In the genomic region with DNA sequence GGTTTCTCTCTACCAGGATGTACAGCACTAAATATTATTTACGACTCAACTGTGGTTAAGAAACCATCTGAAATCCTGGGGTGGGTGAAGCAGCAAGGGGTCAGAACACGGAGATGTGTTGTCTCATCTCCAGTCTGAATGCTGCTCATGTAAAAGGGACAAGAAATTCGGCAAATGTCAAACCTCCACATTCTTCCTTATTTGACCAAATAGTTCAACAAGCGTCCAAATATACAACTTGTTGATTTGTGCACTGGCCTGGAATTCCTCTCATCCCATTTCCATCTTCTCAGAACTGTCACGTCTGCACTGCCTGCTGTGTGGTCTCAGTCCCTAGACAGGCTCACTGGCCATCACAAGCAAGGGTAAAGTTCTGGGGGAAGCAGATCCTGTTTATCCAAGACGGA, we compare ENCODE assay signal across 2 cellular contexts.
TF ChIP-seq lines count a peak whose summit lies in the region.

No MANE protein-coding gene starts in this region.

TF ChIP-seq in HEK293, 187 proteins besides CTCF, POLR2A, EP300 and RAD21:
- TF ChIP-seq SCRT2 (tag by site-specific recombination; IDR thresholded peaks at IDR 0.05) (peak; percentile 67), ZNF169 (tag by site-specific recombination; IDR thresholded peaks at IDR 0.05) (no peak)

TF ChIP-seq in WTC11, 78 proteins besides CTCF, POLR2A, EP300 and RAD21:
- TF ChIP-seq NFATC4 (CRISPR knock-in tag; IDR thresholded peaks at IDR 0.05) (no peak), ZNF219 (CRISPR knock-in tag; IDR thresholded peaks at IDR 0.05; ENCODE audit: borderline replicate concordance) (no peak), SP1 (CRISPR knock-in tag; conservative IDR thresholded peaks at IDR 0.05) (no peak), TEAD4 (CRISPR knock-in tag; IDR thresholded peaks at IDR 0.05) (no peak), IRF2 (CRISPR knock-in tag; IDR thresholded peaks at IDR 0.05; ENCODE audit: borderline replicate concordance, low read depth) (no peak), FOXP1 (CRISPR knock-in tag; IDR thresholded peaks at IDR 0.05; ENCODE audit: borderline replicate concordance) (no peak), ZNF317 (CRISPR knock-in tag; IDR thresholded peaks at IDR 0.05; ENCODE audit: borderline replicate concordance, low read depth) (no peak), TEAD1 (CRISPR knock-in tag; IDR thresholded peaks at IDR 0.05) (no peak)
- TF ChIP-seq, protein P1, sequence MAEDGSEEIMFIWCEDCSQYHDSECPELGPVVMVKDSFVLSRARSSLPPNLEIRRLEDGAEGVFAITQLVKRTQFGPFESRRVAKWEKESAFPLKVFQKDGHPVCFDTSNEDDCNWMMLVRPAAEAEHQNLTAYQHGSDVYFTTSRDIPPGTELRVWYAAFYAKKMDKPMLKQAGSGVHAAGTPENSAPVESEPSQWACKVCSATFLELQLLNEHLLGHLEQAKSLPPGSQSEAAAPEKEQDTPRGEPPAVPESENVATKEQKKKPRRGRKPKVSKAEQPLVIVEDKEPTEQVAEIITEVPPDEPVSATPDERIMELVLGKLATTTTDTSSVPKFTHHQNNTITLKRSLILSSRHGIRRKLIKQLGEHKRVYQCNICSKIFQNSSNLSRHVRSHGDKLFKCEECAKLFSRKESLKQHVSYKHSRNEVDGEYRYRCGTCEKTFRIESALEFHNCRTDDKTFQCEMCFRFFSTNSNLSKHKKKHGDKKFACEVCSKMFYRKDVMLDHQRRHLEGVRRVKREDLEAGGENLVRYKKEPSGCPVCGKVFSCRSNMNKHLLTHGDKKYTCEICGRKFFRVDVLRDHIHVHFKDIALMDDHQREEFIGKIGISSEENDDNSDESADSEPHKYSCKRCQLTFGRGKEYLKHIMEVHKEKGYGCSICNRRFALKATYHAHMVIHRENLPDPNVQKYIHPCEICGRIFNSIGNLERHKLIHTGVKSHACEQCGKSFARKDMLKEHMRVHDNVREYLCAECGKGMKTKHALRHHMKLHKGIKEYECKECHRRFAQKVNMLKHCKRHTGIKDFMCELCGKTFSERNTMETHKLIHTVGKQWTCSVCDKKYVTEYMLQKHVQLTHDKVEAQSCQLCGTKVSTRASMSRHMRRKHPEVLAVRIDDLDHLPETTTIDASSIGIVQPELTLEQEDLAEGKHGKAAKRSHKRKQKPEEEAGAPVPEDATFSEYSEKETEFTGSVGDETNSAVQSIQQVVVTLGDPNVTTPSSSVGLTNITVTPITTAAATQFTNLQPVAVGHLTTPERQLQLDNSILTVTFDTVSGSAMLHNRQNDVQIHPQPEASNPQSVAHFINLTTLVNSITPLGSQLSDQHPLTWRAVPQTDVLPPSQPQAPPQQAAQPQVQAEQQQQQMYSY (CRISPR knock-in tag; IDR thresholded peaks at IDR 0.05) = no peak
- TF ChIP-seq, protein P2, sequence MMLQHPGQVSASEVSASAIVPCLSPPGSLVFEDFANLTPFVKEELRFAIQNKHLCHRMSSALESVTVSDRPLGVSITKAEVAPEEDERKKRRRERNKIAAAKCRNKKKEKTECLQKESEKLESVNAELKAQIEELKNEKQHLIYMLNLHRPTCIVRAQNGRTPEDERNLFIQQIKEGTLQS (CRISPR knock-in tag; conservative IDR thresholded peaks at IDR 0.05) = no peak
- TF ChIP-seq, protein P3, sequence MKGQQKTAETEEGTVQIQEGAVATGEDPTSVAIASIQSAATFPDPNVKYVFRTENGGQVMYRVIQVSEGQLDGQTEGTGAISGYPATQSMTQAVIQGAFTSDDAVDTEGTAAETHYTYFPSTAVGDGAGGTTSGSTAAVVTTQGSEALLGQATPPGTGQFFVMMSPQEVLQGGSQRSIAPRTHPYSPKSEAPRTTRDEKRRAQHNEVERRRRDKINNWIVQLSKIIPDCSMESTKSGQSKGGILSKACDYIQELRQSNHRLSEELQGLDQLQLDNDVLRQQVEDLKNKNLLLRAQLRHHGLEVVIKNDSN (CRISPR knock-in tag; IDR thresholded peaks at IDR 0.05) = no peak
- TF ChIP-seq, protein P4, sequence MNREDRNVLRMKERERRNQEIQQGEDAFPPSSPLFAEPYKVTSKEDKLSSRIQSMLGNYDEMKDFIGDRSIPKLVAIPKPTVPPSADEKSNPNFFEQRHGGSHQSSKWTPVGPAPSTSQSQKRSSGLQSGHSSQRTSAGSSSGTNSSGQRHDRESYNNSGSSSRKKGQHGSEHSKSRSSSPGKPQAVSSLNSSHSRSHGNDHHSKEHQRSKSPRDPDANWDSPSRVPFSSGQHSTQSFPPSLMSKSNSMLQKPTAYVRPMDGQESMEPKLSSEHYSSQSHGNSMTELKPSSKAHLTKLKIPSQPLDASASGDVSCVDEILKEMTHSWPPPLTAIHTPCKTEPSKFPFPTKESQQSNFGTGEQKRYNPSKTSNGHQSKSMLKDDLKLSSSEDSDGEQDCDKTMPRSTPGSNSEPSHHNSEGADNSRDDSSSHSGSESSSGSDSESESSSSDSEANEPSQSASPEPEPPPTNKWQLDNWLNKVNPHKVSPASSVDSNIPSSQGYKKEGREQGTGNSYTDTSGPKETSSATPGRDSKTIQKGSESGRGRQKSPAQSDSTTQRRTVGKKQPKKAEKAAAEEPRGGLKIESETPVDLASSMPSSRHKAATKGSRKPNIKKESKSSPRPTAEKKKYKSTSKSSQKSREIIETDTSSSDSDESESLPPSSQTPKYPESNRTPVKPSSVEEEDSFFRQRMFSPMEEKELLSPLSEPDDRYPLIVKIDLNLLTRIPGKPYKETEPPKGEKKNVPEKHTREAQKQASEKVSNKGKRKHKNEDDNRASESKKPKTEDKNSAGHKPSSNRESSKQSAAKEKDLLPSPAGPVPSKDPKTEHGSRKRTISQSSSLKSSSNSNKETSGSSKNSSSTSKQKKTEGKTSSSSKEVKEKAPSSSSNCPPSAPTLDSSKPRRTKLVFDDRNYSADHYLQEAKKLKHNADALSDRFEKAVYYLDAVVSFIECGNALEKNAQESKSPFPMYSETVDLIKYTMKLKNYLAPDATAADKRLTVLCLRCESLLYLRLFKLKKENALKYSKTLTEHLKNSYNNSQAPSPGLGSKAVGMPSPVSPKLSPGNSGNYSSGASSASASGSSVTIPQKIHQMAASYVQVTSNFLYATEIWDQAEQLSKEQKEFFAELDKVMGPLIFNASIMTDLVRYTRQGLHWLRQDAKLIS (CRISPR knock-in tag; IDR thresholded peaks at IDR 0.05; ENCODE audit: borderline replicate concordance) = no peak
